ENCODE assay signal across 1 cellular context in genomic region chr11:70466596-70466995, GRCh38.
TF ChIP-seq lines count a peak whose summit lies in the region.

No MANE protein-coding gene starts in this region.

TF ChIP-seq in A549, 52 proteins besides CTCF, POLR2A, EP300 and RAD21 (continued from another document):
- TF ChIP-seq PBX3 (IDR thresholded peaks at IDR 0.05): no peak
- no peak for TF ChIP-seq ZC3H11A (IDR thresholded peaks at IDR 0.05)
